27 cellular contexts compared by ENCODE assay signal in genomic region chr3:23277688-23278087, GRCh38.
DNase-seq lines count a peak whose midpoint lies in the region; ATAC-seq, FAIRE-seq and TF ChIP-seq lines count a peak whose summit lies in the region.
"Had no signal": no experiment of that assay in that cellular context is flagged by ENCODE, and none has a peak within 500 bp of the region (broad histone marks: within the 10 kb centered on the region; RNA-seq: fewer than 3 reads in every experiment).

No MANE protein-coding gene starts in this region.

- no peak overlapping the region for H3K4me3 ChIP-seq in A549
- H3K4me3 ChIP-seq in smooth muscle cell: no peak overlapping the region
- H3K4me3 ChIP-seq in adrenal gland: no peak overlapping the region
- H3K4me3 ChIP-seq: BLaER1 treated with 17β-estradiol and CSF1 and Interleukin-3, amounts not matched to agents 10 nM and 100 nM; GM12878; GM23248 had no signal

- POLR2A ChIA-PET in A549 (lab: Yijun Ruan, JAX): no interaction called here

- TF ChIP-seq RAD21 in A549 (conservative IDR thresholded peaks at IDR 0.05 in 1 of 2, IDR thresholded peaks at IDR 0.05 in 1 of 2): no peak

- DNase-seq in NCI-H82 (lab: John Stamatoyannopoulos, UW) (peak; percentile 16), NCI-H82 treated with DMSO at 0.1 percent for 48 hours (lab: John Stamatoyannopoulos, UW; ENCODE audit: unreplicated experiment) (no peak), A549 (ENCODE audit: low read depth in 1 of 2, low spot score in 1 of 2) (no peak), NCI-H1930 (lab: John Stamatoyannopoulos, UW) (peak; percentile 36 to 49), smooth muscle cell (lab: John Stamatoyannopoulos, UW; ENCODE audit: unreplicated experiment) (no peak), adrenal gland (no peak)
- DNase-seq: ACHN; AML-193; BE2C; CD4-positive, alpha-beta T cell; CD8-positive, alpha-beta memory T cell; DMS 273 treated with DMSO at 0.1 percent for 48 hours; DMS79; EL; GDM1; H7 had no signal

- H3K27ac ChIP-seq in A549 (no peak overlapping the region), VCaP (peak overlapping the region; percentile 45), smooth muscle cell (ENCODE audit: low read depth) (no peak overlapping the region), adrenal gland (no peak overlapping the region)
- H3K27ac ChIP-seq: 22Rv1; BLaER1 treated with 17β-estradiol and CSF1 and Interleukin-3, amounts not matched to agents 10 nM and 100 nM; GM23248 had no signal

- H3K79me2 ChIP-seq in smooth muscle cell (ENCODE audit: low read depth): peaks cover 22% of the 10 kb centered on the region

- peaks cover 30% of the 10 kb centered on the region; the same call in 2 of the 3 replicates for H3K4me1 ChIP-seq in A549
- H3K4me1 ChIP-seq in smooth muscle cell (ENCODE audit: low read depth): no peaks in the 10 kb centered on the region
- H3K4me1 ChIP-seq in adrenal gland (replicated peaks in 1 of 2): no peaks in the 10 kb centered on the region
- H3K4me1 ChIP-seq: BE2C; BLaER1 treated with 17β-estradiol and CSF1 and Interleukin-3, amounts not matched to agents 10 nM and 100 nM had no signal

- CTCF ChIA-PET in A549 (lab: Yijun Ruan, JAX): no interaction called here

- H3K36me3 ChIP-seq in smooth muscle cell (ENCODE audit: low read depth) (no peaks in the 10 kb centered on the region), adrenal gland (replicated peaks in 1 of 2) (no peaks in the 10 kb centered on the region)
- H3K36me3 ChIP-seq: BE2C; BLaER1 treated with 17β-estradiol and CSF1 and Interleukin-3, amounts not matched to agents 10 nM and 100 nM had no signal

- no peaks in the 10 kb centered on the region for H3F3A ChIP-seq in smooth muscle cell (ENCODE audit: low read depth)

- 55% methylated on average over 3 of the region's 3 CpGs for WGBS in A549 (ENCODE audit: missing lambda C conversion rate)
- 93% methylated on average over 3 of the region's 3 CpGs for WGBS in smooth muscle cell (ENCODE audit: low lambda C conversion rate)
- WGBS in adrenal gland, 4 donors: 61 to 89% (median 81%) methylated on average over 3 of the region's 3 CpGs

- intact Hi-C loops in adrenal gland (cut with DNase I): no loop called here

- TF ChIP-seq CTCF in A549 (IDR thresholded peaks at IDR 0.05) (no peak), VCaP (conservative IDR thresholded peaks at IDR 0.05) (no peak), smooth muscle cell (IDR thresholded peaks at IDR 0.05; ENCODE audit: borderline replicate concordance, insufficient read depth, poor library complexity, severe bottlenecking) (no peak), adrenal gland (IDR thresholded peaks at IDR 0.05) (no peak)

- TF ChIP-seq POLR2A in A549 (IDR thresholded peaks at IDR 0.05; ENCODE audit: low read length) (no peak), adrenal gland (IDR thresholded peaks at IDR 0.05) (no peak)

- no peak overlapping the region for H3K9ac ChIP-seq in smooth muscle cell (ENCODE audit: low read depth)
- H3K9ac ChIP-seq: BLaER1 treated with 17β-estradiol and CSF1 and Interleukin-3, amounts not matched to agents 10 nM and 100 nM; GM23248 had no signal

- no peak for ATAC-seq in A549
- ATAC-seq in GM18511 (IDR thresholded peaks at IDR 0.05; ENCODE audit: unreplicated experiment): no peak
- ATAC-seq: GM12878 had no signal

- FAIRE-seq in A549 (lab: Jason Lieb, UNC): no peak
- FAIRE-seq: A204.1, D721Med, GM12878, GM18507, GM19239, H1 had no signal

- H3K9me3 ChIP-seq in A549: no peaks in the 10 kb centered on the region
- H3K9me3 ChIP-seq in smooth muscle cell (replicated peaks; ENCODE audit: low read depth): no peaks in the 10 kb centered on the region
- no peaks in the 10 kb centered on the region for H3K9me3 ChIP-seq in adrenal gland (replicated peaks in 1 of 3)
- H3K9me3 ChIP-seq: BE2C had no signal

- no peak for TF ChIP-seq EP300 in A549 (IDR thresholded peaks at IDR 0.05)

- H3K4me2 ChIP-seq in A549 (peak overlapping the region; percentile 17; the same call in 1 of the 3 replicates), smooth muscle cell (no peak overlapping the region)
- H3K4me2 ChIP-seq: BLaER1 treated with 17β-estradiol and CSF1 and Interleukin-3, amounts not matched to agents 10 nM and 100 nM had no signal

- peaks cover 91% of the 10 kb centered on the region for H4K20me1 ChIP-seq in smooth muscle cell (ENCODE audit: low read depth)

- H3K27me3 ChIP-seq in smooth muscle cell (ENCODE audit: low read depth): no peaks in the 10 kb centered on the region
- no peaks in the 10 kb centered on the region for H3K27me3 ChIP-seq in adrenal gland
- H3K27me3 ChIP-seq: BE2C; BLaER1 treated with 17β-estradiol and CSF1 and Interleukin-3, amounts not matched to agents 10 nM and 100 nM had no signal

- H2AFZ ChIP-seq in smooth muscle cell (ENCODE audit: low read depth): no peak overlapping the region
- H2AFZ ChIP-seq: GM23248 had no signal

TF ChIP-seq in A549, 52 proteins besides CTCF, POLR2A, EP300 and RAD21:
- no peak for TF ChIP-seq JUNB (IDR thresholded peaks at IDR 0.05)
- TF ChIP-seq NFE2L2 (conservative IDR thresholded peaks at IDR 0.05; ENCODE audit: low read length): no peak
- no peak for TF ChIP-seq REST (IDR thresholded peaks at IDR 0.05)

Comparison
In these comparisons a context has a peak if more than half of its experiments do, and no peak if none do; other contexts are left out.
1. DNase-seq: peak in NCI-H82 (single experiment) and NCI-H1930 (2 of 2); none in NCI-H82 treated with DMSO at 0.1 percent for 48 hours (single experiment), A549 (0 of 2), smooth muscle cell (single experiment) and adrenal gland (0 of 7).